In genomic region chr5:172807766-172808311, GRCh38 we compare ENCODE assay signal across 8 cellular contexts. TPM values are rescaled to one million over a fixed set of nuclear protein-coding genes. Genes with fewer than 3 reads are reported as not detected.
DNase-seq lines count a peak whose midpoint lies in the region; ATAC-seq and TF ChIP-seq lines count a peak whose summit lies in the region.

No MANE protein-coding gene starts in this region.

- H3K36me3 ChIP-seq in mesenchymal stem cell (ENCODE audit: control insufficient read depth in 1 of 2, insufficient read depth in 2 of 2, low read depth in 1 of 2, low read length in 2 of 2): no peaks in the 10 kb centered on the region
- no peaks in the 10 kb centered on the region for H3K36me3 ChIP-seq in thyroid gland

- H3K9me3 Mint-ChIP-seq in activated T-cell treated with anti-CD3 and anti-CD28 coated beads, Interleukin-2, amount 50 U/mL, for 72 hours: peaks cover 2% of the 10 kb centered on the region in 2 donors
- H3K9me3 Mint-ChIP-seq in activated naive CD8-positive, alpha-beta T cell treated with anti-CD3 and anti-CD28 coated beads, Interleukin-2, amount 50 U/mL, for 24 hours: no peaks in the 10 kb centered on the region

- H3K9me3 ChIP-seq in mesenchymal stem cell (ENCODE audit: control insufficient read depth, low read length) (peaks cover 5% of the 10 kb centered on the region), thyroid gland (no peaks in the 10 kb centered on the region)

- no peak overlapping the region for H3K4me2 ChIP-seq in mesenchymal stem cell (ENCODE audit: low read length, poor library complexity, severe bottlenecking)

- no peak overlapping the region for H4K8ac ChIP-seq in mesenchymal stem cell (ENCODE audit: low read length)

- H3K36me3 Mint-ChIP-seq in activated T-cell treated with anti-CD3 and anti-CD28 coated beads, Interleukin-2, amount 50 U/mL, for 72 hours (ENCODE audit: insufficient read depth in 2 of 2): peaks cover 2 to 3% of the 10 kb centered on the region in 2 donors
- H3K36me3 Mint-ChIP-seq in activated naive CD8-positive, alpha-beta T cell treated with anti-CD3 and anti-CD28 coated beads, Interleukin-2, amount 50 U/mL, for 24 hours (ENCODE audit: low read depth): no peaks in the 10 kb centered on the region

- no peak overlapping the region for H4K91ac ChIP-seq in mesenchymal stem cell (ENCODE audit: low read length)

- DNase-seq in activated T-cell treated with anti-CD3 and anti-CD28 coated beads, Interleukin-2, amount 50 U/mL, for 72 hours: no peak
- DNase-seq in activated T-cell treated with anti-CD3 and anti-CD28 coated beads, Interleukin-2, amount 50 U/mL, for 1 hour: no peak
- no peak for DNase-seq in activated naive CD8-positive, alpha-beta T cell treated with anti-CD3 and anti-CD28 coated beads, Interleukin-2, amount 50 U/mL, for 24 hours
- DNase-seq in mesenchymal stem cell: no peak
- DNase-seq in thyroid gland: no peak
- DNase-seq in anterior cingulate cortex (lab: John Stamatoyannopoulos, UW): no peak

- peak overlapping the region in 1 of 2 experiments; percentile 64 for H3K4me3 ChIP-seq in mesenchymal stem cell (ENCODE audit: insufficient read depth in 1 of 2, low read depth in 1 of 2, low read length in 2 of 2)
- H3K4me3 ChIP-seq in thyroid gland (replicated peaks in 1 of 3): no peak overlapping the region

- no peak for TF ChIP-seq CTCF in thyroid gland (IDR thresholded peaks at IDR 0.05)

- H3K4me1 ChIP-seq in mesenchymal stem cell (ENCODE audit: control insufficient read depth, insufficient read depth, low read depth, low read length): peaks cover 4% of the 10 kb centered on the region
- H3K4me1 ChIP-seq in thyroid gland: peaks cover 0 to 4% of the 10 kb centered on the region in 2 donors

- ATAC-seq in activated T-cell treated with anti-CD3 and anti-CD28 coated beads, Interleukin-2, amount 50 U/mL, for 72 hours (replicated peaks in 1 of 2): no peak
- no peak for ATAC-seq in activated naive CD8-positive, alpha-beta T cell treated with anti-CD3 and anti-CD28 coated beads, Interleukin-2, amount 50 U/mL, for 24 hours
- ATAC-seq in GM19452 (IDR thresholded peaks at IDR 0.05; ENCODE audit: unreplicated experiment): no peak
- no peak for ATAC-seq in GM18867 (IDR thresholded peaks at IDR 0.05; ENCODE audit: unreplicated experiment)

- no peak overlapping the region for H2BK120ac ChIP-seq in mesenchymal stem cell (ENCODE audit: low read depth, low read length)

- no peak for TF ChIP-seq POLR2A in thyroid gland (IDR thresholded peaks at IDR 0.05)

- H3K27ac ChIP-seq in mesenchymal stem cell (ENCODE audit: low read length, poor library complexity, severe bottlenecking) (no peak overlapping the region), thyroid gland (peak overlapping the region in 2 of 3 donors; percentile 30 to 74)

- peak overlapping the region in 1 of 2 experiments; percentile 27 for H3K18ac ChIP-seq in mesenchymal stem cell (ENCODE audit: low read depth in 1 of 2, low read length in 2 of 2)

- intact Hi-C loops in thyroid gland (cut with DNase I): no loop called here

- no peaks in the 10 kb centered on the region for H3K79me1 ChIP-seq in mesenchymal stem cell (replicated peaks; ENCODE audit: low read length, poor library complexity, severe bottlenecking)

- H3K4ac ChIP-seq in mesenchymal stem cell (ENCODE audit: low read depth in 1 of 2, low read length in 2 of 2): no peak overlapping the region

- no peak overlapping the region for H2BK15ac ChIP-seq in mesenchymal stem cell (ENCODE audit: low read depth, poor library complexity, severe bottlenecking)

- peak overlapping the region; percentile 75 to 81 for H3K4me3 Mint-ChIP-seq in activated T-cell treated with anti-CD3 and anti-CD28 coated beads, Interleukin-2, amount 50 U/mL, for 72 hours
- H3K4me3 Mint-ChIP-seq in activated naive CD8-positive, alpha-beta T cell treated with anti-CD3 and anti-CD28 coated beads, Interleukin-2, amount 50 U/mL, for 24 hours: peak overlapping the region; percentile 20

- peak overlapping the region; percentile 91 for H3K9ac ChIP-seq in mesenchymal stem cell (ENCODE audit: low read length)

- no peak overlapping the region for H2BK12ac ChIP-seq in mesenchymal stem cell (ENCODE audit: low read length in 2 of 2)

- H2BK5ac ChIP-seq in mesenchymal stem cell (ENCODE audit: low read depth, low read length, poor library complexity, severe bottlenecking): no peak overlapping the region

- no peak overlapping the region for H3K23ac ChIP-seq in mesenchymal stem cell (ENCODE audit: low read length in 2 of 2)

- peak overlapping the region; percentile 16 for H2AK5ac ChIP-seq in mesenchymal stem cell (ENCODE audit: low read length, severe bottlenecking)

- no peak overlapping the region for H2AFZ ChIP-seq in mesenchymal stem cell (ENCODE audit: low read depth, low read length)

- peaks cover 32% of the 10 kb centered on the region for H3K4me1 Mint-ChIP-seq in activated T-cell treated with anti-CD3 and anti-CD28 coated beads, Interleukin-2, amount 50 U/mL, for 72 hours (ENCODE audit: low read depth)
- H3K4me1 Mint-ChIP-seq in activated naive CD8-positive, alpha-beta T cell treated with anti-CD3 and anti-CD28 coated beads, Interleukin-2, amount 50 U/mL, for 24 hours: peaks cover 20% of the 10 kb centered on the region

- peak overlapping the region; percentile 89 for H3K27ac Mint-ChIP-seq in activated T-cell treated with anti-CD3 and anti-CD28 coated beads, Interleukin-2, amount 50 U/mL, for 72 hours
- H3K27ac Mint-ChIP-seq in activated naive CD8-positive, alpha-beta T cell treated with anti-CD3 and anti-CD28 coated beads, Interleukin-2, amount 50 U/mL, for 24 hours: peak overlapping the region; percentile 85

- H3K14ac ChIP-seq in mesenchymal stem cell (ENCODE audit: low read length in 2 of 2): no peak overlapping the region

- H3K27me3 ChIP-seq in mesenchymal stem cell (ENCODE audit: control insufficient read depth in 1 of 2, insufficient read depth in 1 of 2, low read length in 2 of 2) (no peaks in the 10 kb centered on the region), thyroid gland (no peaks in the 10 kb centered on the region)

- H3K27me3 Mint-ChIP-seq in activated T-cell treated with anti-CD3 and anti-CD28 coated beads, Interleukin-2, amount 50 U/mL, for 72 hours (ENCODE audit: low read depth): no peaks in the 10 kb centered on the region
- no peaks in the 10 kb centered on the region for H3K27me3 Mint-ChIP-seq in activated naive CD8-positive, alpha-beta T cell treated with anti-CD3 and anti-CD28 coated beads, Interleukin-2, amount 50 U/mL, for 24 hours

- WGBS in mesenchymal stem cell: 95% methylated on average over 11 of the region's 11 CpGs
- WGBS in thyroid gland, 2 donors: 89 to 91% methylated on average over 11 of the region's 11 CpGs

RNA-seq across cellular contexts. Expression of gene ERGIC1, which starts 26.2 kb away (rescaled TPM):
- total RNA-seq in activated T-cell treated with anti-CD3 and anti-CD28 coated beads, Interleukin-2, amount 50 U/mL, for 72 hours: 10 to 100 TPM; 66.3 to 69.3 TPM
- polyA plus RNA-seq in mesenchymal stem cell (2013, experiment 1 of 2): 143 TPM
- polyA plus RNA-seq in mesenchymal stem cell (2013, experiment 2 of 2): 140 TPM
- total RNA-seq in thyroid gland: 100 to 1,000 TPM; 156 to 214 (median 175) TPM

RNA-seq across cellular contexts. Expression of gene DUSP1, which starts 36.8 kb away (rescaled TPM):
- total RNA-seq in activated T-cell treated with anti-CD3 and anti-CD28 coated beads, Interleukin-2, amount 50 U/mL, for 72 hours: 10 to 100 TPM; 14.5 to 24.5 TPM
- polyA plus RNA-seq in mesenchymal stem cell (2013, experiment 1 of 2): 214 TPM
- 205 TPM for polyA plus RNA-seq in mesenchymal stem cell (2013, experiment 2 of 2)
- total RNA-seq in thyroid gland: 1,000 to 10,000 TPM in 1 of 4 donors, 100 to 1,000 TPM in 3; 613 to 1,025 (median 690) TPM

Comparison
In these comparisons a context has a peak if more than half of its experiments do, and no peak if none do; other contexts are left out.
1. RNA of gene DUSP1, which starts 36.8 kb away (total RNA-seq): 613 to 1,025 TPM in thyroid gland; 14.5 to 24.5 TPM in activated T-cell treated with anti-CD3 and anti-CD28 coated beads, Interleukin-2, amount 50 U/mL, for 72 hours; every median in the first group is over 10 times any median in the second.